1 cellular context compared by ENCODE assay signal in genomic region chr3:43268636-43269035, GRCh38.
TF ChIP-seq lines count a peak whose summit lies in the region.

No MANE protein-coding gene starts in this region.

TF ChIP-seq in K562, 482 proteins besides CTCF, POLR2A, EP300 and RAD21 (continued from another document):
- TF ChIP-seq, protein P1, sequence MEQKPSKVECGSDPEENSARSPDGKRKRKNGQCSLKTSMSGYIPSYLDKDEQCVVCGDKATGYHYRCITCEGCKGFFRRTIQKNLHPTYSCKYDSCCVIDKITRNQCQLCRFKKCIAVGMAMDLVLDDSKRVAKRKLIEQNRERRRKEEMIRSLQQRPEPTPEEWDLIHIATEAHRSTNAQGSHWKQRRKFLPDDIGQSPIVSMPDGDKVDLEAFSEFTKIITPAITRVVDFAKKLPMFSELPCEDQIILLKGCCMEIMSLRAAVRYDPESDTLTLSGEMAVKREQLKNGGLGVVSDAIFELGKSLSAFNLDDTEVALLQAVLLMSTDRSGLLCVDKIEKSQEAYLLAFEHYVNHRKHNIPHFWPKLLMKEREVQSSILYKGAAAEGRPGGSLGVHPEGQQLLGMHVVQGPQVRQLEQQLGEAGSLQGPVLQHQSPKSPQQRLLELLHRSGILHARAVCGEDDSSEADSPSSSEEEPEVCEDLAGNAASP (IDR thresholded peaks at IDR 0.05) = no peak
- TF ChIP-seq ZNF79 (CRISPR knock-in tag; IDR thresholded peaks at IDR 0.05; ENCODE audit: low read depth) (no peak), BRD9 (IDR thresholded peaks at IDR 0.05; ENCODE audit: low read depth, partially characterized antibody) (no peak), JUND (IDR thresholded peaks at IDR 0.05; ENCODE audit: borderline replicate concordance, low read depth, low read length) (peak; percentile 40; the same call in 1 of the 2 replicates), JUND (tag; IDR thresholded peaks at IDR 0.05; ENCODE audit: borderline replicate concordance, low read depth, low read length) (no peak), TAL1 (IDR thresholded peaks at IDR 0.05) (no peak), ZC3H4 (CRISPR knock-in tag; IDR thresholded peaks at IDR 0.05; ENCODE audit: borderline replicate concordance) (no peak)
TF ChIP-seq in K562: peak in this region for 2.
